In the genomic region with DNA sequence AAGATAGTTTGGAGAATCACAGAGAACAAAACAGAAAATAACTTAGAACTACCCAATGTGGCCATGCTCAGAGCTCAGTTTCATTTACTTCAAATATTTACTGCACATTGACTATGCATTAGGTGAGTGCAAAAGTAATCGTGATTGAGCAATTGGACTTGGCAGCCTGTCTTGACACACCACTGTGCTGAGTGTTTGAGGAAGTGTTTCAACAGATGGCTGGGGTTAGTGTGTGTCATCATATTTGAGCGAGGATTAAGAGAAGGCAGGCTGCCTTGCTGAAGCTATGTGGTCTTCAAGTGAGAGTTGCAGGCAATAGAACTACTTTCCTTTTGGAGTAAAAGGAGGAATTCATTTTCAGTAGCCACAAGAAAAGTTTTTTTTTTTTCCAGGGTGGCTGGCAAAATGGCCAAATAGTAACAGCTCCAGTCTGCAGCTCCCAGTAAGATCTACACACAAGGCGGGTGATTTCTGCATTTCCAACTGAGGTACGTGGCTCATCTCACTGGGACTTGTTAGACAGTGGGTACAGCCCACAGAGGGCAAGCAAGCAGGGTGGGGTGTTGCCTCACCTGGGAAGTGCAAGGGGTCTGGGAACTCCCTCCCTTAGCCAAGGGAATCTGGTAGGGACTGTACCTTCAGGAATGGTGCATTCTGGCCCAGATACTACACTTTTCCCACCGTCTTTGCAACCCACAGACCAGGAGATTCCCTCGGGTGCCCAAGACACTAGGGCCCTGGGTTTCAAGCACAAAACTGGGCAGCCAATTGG, we compare ENCODE assay signal across 1 cellular context.
A peak's percentile ranks its signal among the peaks of the same experiment; 100 is the strongest.
TF ChIP-seq lines count a peak whose summit lies in the region.

No MANE protein-coding gene starts in this region.

TF ChIP-seq in K562, 482 proteins besides CTCF, POLR2A, EP300 and RAD21 (continued from another document):
- TF ChIP-seq SPI1 (IDR thresholded peaks at IDR 0.05; ENCODE audit: borderline replicate concordance, low read depth, low read length): peak; percentile 73; the same call in 1 of the 2 replicates
- TF ChIP-seq CEBPB (tag; IDR thresholded peaks at IDR 0.05): peak; percentile 93
TF ChIP-seq in K562: peak in this region for 3.
